29 cellular contexts compared by ENCODE assay signal in the genomic region with DNA sequence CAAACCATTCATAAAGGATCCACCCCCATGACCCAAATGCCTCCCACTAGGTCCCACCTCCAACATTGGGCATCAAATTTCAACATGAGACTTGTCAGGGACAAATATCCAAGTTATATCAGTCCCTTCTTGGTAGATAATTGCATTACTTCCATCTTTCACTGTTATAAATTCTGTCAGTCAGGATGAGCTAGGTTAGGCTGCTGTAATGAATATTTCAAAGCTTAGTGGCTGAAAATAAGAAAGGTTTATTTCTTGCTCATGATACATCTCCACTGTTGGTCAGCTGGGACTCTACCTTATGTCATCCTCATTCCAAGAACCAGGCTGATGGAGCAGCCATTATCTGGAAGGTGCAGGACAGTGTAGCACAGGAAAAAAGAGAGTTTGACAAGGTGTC. TPM values are rescaled to one million over a fixed set of nuclear protein-coding genes. Genes with fewer than 3 reads are reported as not detected.
"Had no signal": no experiment of that assay in that cellular context is flagged by ENCODE, and none has a peak within 500 bp of the region (broad histone marks: within the 10 kb centered on the region; RNA-seq: fewer than 3 reads in every experiment).

No MANE protein-coding gene starts in this region.

- H3K9me3 ChIP-seq: stomach, testis, thoracic aorta, thyroid gland, transverse colon, upper lobe of left lung, upper lobe of right lung, uterus, vagina had no signal

- H3K4me1 Mint-ChIP-seq: stimulated activated effector memory CD8-positive, alpha-beta T cell treated with anti-CD3 and anti-CD28 coated beads, Interleukin-12 subunit alpha, Interleukin-12 subunit beta, amount 100 ng/mL, for 72 hours; stimulated activated memory B cell treated with anti-CD40 and anti-IgM and Interleukin-4, amounts not matched to agents 10 μg/mL and 1 μg/mL and 100 μg/mL, for 72 hours; stimulated activated naive CD8-positive, alpha-beta T cell treated with anti-CD3 and anti-CD28 coated beads, Interleukin-15, amount 100 ng/mL, for 72 hours had no signal

- H3K36me3 ChIP-seq: stomach, suprapubic skin, thoracic aorta, thyroid gland, tibial artery, tibial nerve, transverse colon, upper lobe of left lung, upper lobe of right lung, uterus, vagina had no signal

- DNase-seq: stimulated activated CD4-positive, alpha-beta T cell treated with anti-CD3 and anti-CD28 coated beads, Interleukin-2, amount 100 ng/mL, for 48 hours; stimulated activated CD4-positive, alpha-beta T cell treated with anti-CD3 and anti-CD28 coated beads, Interleukin-4, amount 100 ng/mL, for 1 hour; stimulated activated CD4-positive, alpha-beta T cell treated with anti-CD3 and anti-CD28 coated beads, Interleukin-4, amount 100 ng/mL, for 24 hours; stimulated activated CD4-positive, alpha-beta T cell treated with anti-CD3 and anti-CD28 coated beads, Interleukin-4, amount 100 ng/mL, for 4 hours; stimulated activated CD8-positive, alpha-beta memory T cell treated with anti-CD3 and anti-CD28 coated beads, Interleukin-4, amount 100 ng/mL, for 48 hours; stimulated activated naive B cell treated with anti-CD40 and anti-IgM and Interleukin-4, amounts not matched to agents 10 μg/mL and 1 μg/mL and 100 μg/mL, for 72 hours; stimulated activated naive CD4-positive, alpha-beta T cell; stimulated activated naive CD4-positive, alpha-beta T cell treated with Interleukin-2 at 50 U/mL for 16 hours; stimulated activated naive CD8-positive, alpha-beta T cell treated with anti-CD3 and anti-CD28 coated beads, Interleukin-15, amount 100 ng/mL, for 72 hours; stimulated activated naive CD8-positive, alpha-beta T cell treated with anti-CD3 and anti-CD28 coated beads, Interleukin-15, Interleukin-2, amounts not matched to agents 100 U/mL and 50 U/mL, for 24 hours; stomach; substantia nigra; testis; thyroid gland; tibial artery; transverse colon; trophoblast cell; upper lobe of left lung; upper lobe of right lung; uterus had no signal

- H3K36me3 Mint-ChIP-seq: stimulated activated effector memory CD8-positive, alpha-beta T cell treated with anti-CD3 and anti-CD28 coated beads, Interleukin-12 subunit alpha, Interleukin-12 subunit beta, amount 100 ng/mL, for 72 hours; stimulated activated memory B cell treated with anti-CD40 and anti-IgM and Interleukin-4, amounts not matched to agents 10 μg/mL and 1 μg/mL and 100 μg/mL, for 72 hours; stimulated activated naive B cell treated with anti-CD40 and anti-IgM and Interleukin-4, amounts not matched to agents 10 μg/mL and 1 μg/mL and 100 μg/mL, for 72 hours; type B pancreatic cell had no signal

- H3K4me3 Mint-ChIP-seq: stimulated activated effector memory CD8-positive, alpha-beta T cell treated with anti-CD3 and anti-CD28 coated beads, Interleukin-12 subunit alpha, Interleukin-12 subunit beta, amount 100 ng/mL, for 72 hours; stimulated activated memory B cell treated with anti-CD40 and anti-IgM and Interleukin-4, amounts not matched to agents 10 μg/mL and 1 μg/mL and 100 μg/mL, for 72 hours; stimulated activated naive B cell treated with anti-CD40 and anti-IgM and Interleukin-4, amounts not matched to agents 10 μg/mL and 1 μg/mL and 100 μg/mL, for 72 hours; stimulated activated naive CD8-positive, alpha-beta T cell treated with anti-CD3 and anti-CD28 coated beads, Interleukin-15, amount 100 ng/mL, for 72 hours; stimulated activated naive CD8-positive, alpha-beta T cell treated with anti-CD3 and anti-CD28 coated beads, Interleukin-15, Interleukin-2, amounts not matched to agents 100 ng/mL and 50 ng/mL, for 24 hours; type B pancreatic cell had no signal

- H3K27ac Mint-ChIP-seq: stimulated activated effector memory CD8-positive, alpha-beta T cell treated with anti-CD3 and anti-CD28 coated beads, Interleukin-12 subunit alpha, Interleukin-12 subunit beta, amount 100 ng/mL, for 72 hours; stimulated activated memory B cell treated with anti-CD40 and anti-IgM and Interleukin-4, amounts not matched to agents 10 μg/mL and 1 μg/mL and 100 μg/mL, for 72 hours; stimulated activated naive B cell treated with anti-CD40 and anti-IgM and Interleukin-4, amounts not matched to agents 10 μg/mL and 1 μg/mL and 100 μg/mL, for 72 hours; stimulated activated naive CD8-positive, alpha-beta T cell treated with anti-CD3 and anti-CD28 coated beads, Interleukin-15, amount 100 ng/mL, for 72 hours; stimulated activated naive CD8-positive, alpha-beta T cell treated with anti-CD3 and anti-CD28 coated beads, Interleukin-15, Interleukin-2, amounts not matched to agents 100 ng/mL and 50 ng/mL, for 24 hours; type B pancreatic cell had no signal

- FAIRE-seq: urothelium cell line had no signal

- H3K4me3 ChIP-seq: stomach, suprapubic skin, testis, thoracic aorta, thyroid gland, tibial artery, tibial nerve, transverse colon, upper lobe of left lung, upper lobe of right lung, uterus, vagina had no signal

- ATAC-seq: stimulated activated effector memory CD8-positive, alpha-beta T cell treated with anti-CD3 and anti-CD28 coated beads, Interleukin-12 subunit alpha, Interleukin-12 subunit beta, amount 100 ng/mL, for 72 hours; stimulated activated memory B cell treated with anti-CD40 and anti-IgM and Interleukin-4, amounts not matched to agents 10 μg/mL and 1 μg/mL and 100 μg/mL, for 72 hours; stimulated activated naive B cell treated with anti-CD40 and anti-IgM and Interleukin-4, amounts not matched to agents 10 μg/mL and 1 μg/mL and 100 μg/mL, for 72 hours; stimulated activated naive CD8-positive, alpha-beta T cell treated with anti-CD3 and anti-CD28 coated beads, Interleukin-15, amount 100 ng/mL, for 72 hours; stimulated activated naive CD8-positive, alpha-beta T cell treated with anti-CD3 and anti-CD28 coated beads, Interleukin-15, Interleukin-2, amounts not matched to agents 100 U/mL and 50 U/mL, for 24 hours; upper lobe of right lung had no signal

- H3K27me3 ChIP-seq: stomach, suprapubic skin, testis, thyroid gland, tibial nerve, transverse colon, upper lobe of left lung, upper lobe of right lung, uterus, vagina had no signal

- H3K27ac ChIP-seq: stomach, suprapubic skin, testis, thoracic aorta, thyroid gland, tibial artery, tibial nerve, transverse colon, upper lobe of left lung, upper lobe of right lung, uterus, vagina had no signal

- H3K27me3 Mint-ChIP-seq: stimulated activated memory B cell treated with anti-CD40 and anti-IgM and Interleukin-4, amounts not matched to agents 10 μg/mL and 1 μg/mL and 100 μg/mL, for 72 hours; type B pancreatic cell had no signal

- H3K9me3 Mint-ChIP-seq: type B pancreatic cell had no signal

- H3K4me1 ChIP-seq: stomach, suprapubic skin, testis, thyroid gland, tibial artery, tibial nerve, transverse colon, upper lobe of left lung, upper lobe of right lung, uterus, vagina had no signal

RNA-seq across cellular contexts. Expression of a gene that starts 50.3 kb away (rescaled TPM):
- total RNA-seq: tibial nerve, vagina had no signal
